21 cellular contexts compared by ENCODE assay signal in the genomic region with DNA sequence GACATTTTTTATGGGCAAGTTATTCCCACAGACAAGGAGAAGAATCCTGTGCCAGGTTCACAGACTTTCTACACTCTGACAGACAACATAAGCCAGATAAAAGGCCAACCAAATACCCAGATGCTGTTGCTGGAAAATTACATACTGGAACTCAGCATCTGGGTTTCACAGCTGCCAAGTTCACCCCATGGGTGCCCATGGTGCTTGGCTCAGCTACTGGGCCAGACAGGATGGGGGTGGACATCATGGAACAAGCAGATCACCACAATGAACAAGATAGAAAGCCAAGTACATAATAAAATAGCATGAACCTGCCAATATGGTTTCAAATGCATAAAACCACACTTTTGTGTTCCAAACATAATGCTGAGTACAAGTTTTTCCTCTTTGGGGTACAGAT.
A peak's percentile ranks its signal among the peaks of the same experiment; 100 is the strongest.
DNase-seq lines count a peak whose midpoint lies in the region; ATAC-seq and TF ChIP-seq lines count a peak whose summit lies in the region.
"Had no signal": no experiment of that assay in that cellular context is flagged by ENCODE, and none has a peak within 500 bp of the region (broad histone marks: within the 10 kb centered on the region; RNA-seq: fewer than 3 reads in every experiment).

No MANE protein-coding gene starts in this region.

- no peak for ATAC-seq in HG03097 (IDR thresholded peaks at IDR 0.05; ENCODE audit: low FRiP score, unreplicated experiment)
- no peak for ATAC-seq in GM19395 (IDR thresholded peaks at IDR 0.05; ENCODE audit: unreplicated experiment)
- ATAC-seq: T-helper 17 cell had no signal

- no peak overlapping the region for H3K4me3 ChIP-seq in fibroblast of the aortic adventitia (ENCODE audit: low read depth, low read length)
- H3K4me3 ChIP-seq: BLaER1, HAP-1, Peyer's patch, SJSA1 had no signal

- peak; percentile 5 for DNase-seq in H4 (ENCODE audit: low spot score)
- peak; percentile 3 for DNase-seq in M059J (ENCODE audit: low read depth)
- peak; percentile 29 for DNase-seq in RPMI7951 (ENCODE audit: low read depth)
- peak; percentile 5 for DNase-seq in fibroblast of the aortic adventitia (ENCODE audit: low read depth)
- no peak for DNase-seq in cortex of kidney (lab: John Stamatoyannopoulos, UW)
- DNase-seq: Caco-2; CD4-positive, alpha-beta T cell; GDM1; NCI-H1048; NCI-H1417 treated with DMSO at 0.1 percent for 48 hours; NCI-H187; NCI-H510A; NCI-H774; Peyer's patch; SW 1271; T-helper 17 cell had no signal

- no peak for TF ChIP-seq CTCF in fibroblast of the aortic adventitia (IDR thresholded peaks at IDR 0.05; ENCODE audit: insufficient read depth, low read length)
